ENCODE assay signal across 1 cellular context in genomic region chr20:50793575-50794016, GRCh38.
TF ChIP-seq lines count a peak whose summit lies in the region.

No MANE protein-coding gene starts in this region.

TF ChIP-seq in HCT116, 20 proteins besides CTCF, POLR2A, EP300 and RAD21:
- peak; percentile 68 for TF ChIP-seq CBX3 (IDR thresholded peaks at IDR 0.05; ENCODE audit: low read depth)
